In the genomic region with DNA sequence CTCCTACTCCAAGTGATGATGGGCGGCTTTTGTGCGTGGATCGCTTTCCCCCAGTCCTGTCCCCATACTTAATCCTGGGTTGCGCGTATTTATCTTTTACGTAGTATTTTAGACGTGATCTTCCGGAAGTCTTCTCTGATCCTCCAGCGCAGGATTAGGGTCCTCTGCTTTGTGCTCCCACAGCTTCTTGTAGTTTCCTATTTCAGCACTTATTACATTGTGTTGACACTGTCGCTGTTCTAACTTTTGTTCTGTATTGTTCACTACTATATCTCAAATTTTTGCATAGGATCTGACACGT, we compare ENCODE assay signal across 8 cellular contexts. TPM values are rescaled to one million over a fixed set of nuclear protein-coding genes. Genes with fewer than 3 reads are reported as not detected.
DNase-seq lines count a peak whose midpoint lies in the region; ATAC-seq and TF ChIP-seq lines count a peak whose summit lies in the region.

No MANE protein-coding gene starts in this region.

- no peak for TF ChIP-seq POLR2A in esophagus muscularis mucosa (IDR thresholded peaks at IDR 0.05; ENCODE audit: low read depth)

- H3K4me1 ChIP-seq in PC-9 (replicated peaks; ENCODE audit: insufficient read depth) = peaks cover 14% of the 10 kb centered on the region
- H3K4me1 ChIP-seq in esophagus muscularis mucosa = peaks cover 19 to 41% (median 37%) of the 10 kb centered on the region in 4 donors

- CTCF ChIA-PET in PC-9 (lab: Charles Lee) = interaction anchor here (0.5 to 0.6 kb wide), 2 partner anchors 11 to 343 kb away, joined by 3 read pairs; no protein-coding TSS in a partner anchor

- POLR2A ChIA-PET in PC-9 (lab: Charles Lee; ENCODE audit: unreplicated experiment) = interaction anchor here (0.6 to 1.1 kb wide), 15 partner anchors 16 to 873 kb away, joined by 3 to 10 read pairs (median 3); a partner anchor contains a TSS

- H3K27me3 ChIP-seq in PC-9 (ENCODE audit: insufficient read depth, low read depth) (no peaks in the 10 kb centered on the region), esophagus muscularis mucosa (no peaks in the 10 kb centered on the region)

- H3K4me3 ChIP-seq in GM12875 (ENCODE audit: low read depth, low read length) (peak overlapping the region; percentile 68), PC-9 (peak overlapping the region; percentile 84), esophagus muscularis mucosa (peak overlapping the region; percentile 77 to 94 (median 89)), retinal pigment epithelial cell (ENCODE audit: low read length) (peak overlapping the region; percentile 96)

- H3F3A ChIP-seq in PC-9 (ENCODE audit: insufficient read depth, low read depth) = peaks cover 6% of the 10 kb centered on the region; the same call in 1 of the 2 replicates

- H3K27ac ChIP-seq in PC-9 (no peak overlapping the region; the same call in 1 of the 2 replicates), esophagus muscularis mucosa (replicated peaks in 1 of 4) (peak overlapping the region; percentile 83 to 87 (median 86))

- no TSS peak for BruUV-seq in PC-9 (replicated peaks; lab: Mats Ljungman, UMichigan)

- TF ChIP-seq EP300 in esophagus muscularis mucosa (IDR thresholded peaks at IDR 0.05) = no peak

- intact Hi-C loops in PC-9 (cut with micrococcal nuclease; ENCODE audit: unreplicated experiment) = no loop called here
- intact Hi-C loops in esophagus muscularis mucosa (cut with DNase I) = loop anchor here (5.0 kb wide), 1 partner anchor 246 kb away; a partner anchor contains a TSS

- H3K9me3 ChIP-seq in PC-9 (ENCODE audit: insufficient read depth, low read depth) (no peaks in the 10 kb centered on the region), esophagus muscularis mucosa (no peaks in the 10 kb centered on the region)

- DNase-seq in PC-9 (no peak), esophagus muscularis mucosa (ENCODE audit: extremely low spot score) (no peak), retinal pigment epithelial cell (ENCODE audit: low read depth) (no peak), T1000 (lab: John Stamatoyannopoulos, UW) (no peak), NCI-H1694 (lab: John Stamatoyannopoulos, UW) (no peak), COLO829 (ENCODE audit: low spot score) (no peak)

- H4K20me1 ChIP-seq in PC-9 (ENCODE audit: insufficient read depth) = peaks cover 5% of the 10 kb centered on the region; the same call in 1 of the 2 replicates

- 1% methylated on average over 11 of the region's 11 CpGs for WGBS in esophagus muscularis mucosa

- no peaks in the 10 kb centered on the region for H3K9me2 ChIP-seq in PC-9 (ENCODE audit: insufficient read depth)

- TF ChIP-seq CTCF in GM12875 (IDR thresholded peaks at IDR 0.05; ENCODE audit: borderline replicate concordance, insufficient read depth, low read depth, low read length) (no peak), PC-9 (conservative IDR thresholded peaks at IDR 0.05) (no peak), esophagus muscularis mucosa (IDR thresholded peaks at IDR 0.05) (no peak), retinal pigment epithelial cell (conservative IDR thresholded peaks at IDR 0.05; ENCODE audit: low read depth, low read length) (no peak)

- peaks cover 46% of the 10 kb centered on the region for H3K79me2 ChIP-seq in PC-9 (ENCODE audit: low read depth)

- no peak for ATAC-seq in HG02678 (IDR thresholded peaks at IDR 0.05; ENCODE audit: unreplicated experiment)

- peak overlapping the region; percentile 84 for H2AFZ ChIP-seq in PC-9

- peaks cover 35% of the 10 kb centered on the region for H3K36me3 ChIP-seq in PC-9 (ENCODE audit: low read depth)
- peaks cover 52 to 72% (median 65%) of the 10 kb centered on the region in 4 donors for H3K36me3 ChIP-seq in esophagus muscularis mucosa

- H3K4me2 ChIP-seq in PC-9 = peak overlapping the region; percentile 96

RNA-seq across cellular contexts. Expression of a gene that starts 0.5 kb away (rescaled TPM):
- total RNA-seq in PC-9 (2021) (74.2 and 86.7 TPM in 2 replicates), esophagus muscularis mucosa (100 to 1,000 TPM in 3 of 4 donors, 10 to 100 TPM in 1; 98.7 to 159 (median 148) TPM)

RNA-seq across cellular contexts. Expression of a gene that starts 0.7 kb away (rescaled TPM):
- 69.7 and 72.7 TPM in 2 replicates for total RNA-seq in PC-9 (2021)
- 10 to 100 TPM; 52.3 to 63.3 (median 57.4) TPM for total RNA-seq in esophagus muscularis mucosa

RNA-seq across cellular contexts. Expression of a gene that starts 8.8 kb away (rescaled TPM):
- total RNA-seq in PC-9 (2021) (12.1 and 25.2 TPM in 2 replicates), esophagus muscularis mucosa (10 to 100 TPM; 14.0 to 41.4 (median 22.2) TPM)

RNA-seq across cellular contexts. Expression of a gene that starts 15.1 kb away (rescaled TPM):
- total RNA-seq in PC-9 (2021) = 0.35 and 0.81 TPM in 2 replicates
- total RNA-seq in esophagus muscularis mucosa = 100 to 1,000 TPM in 1 of 4 donors, 10 to 100 TPM in 3; 34.9 to 125 (median 56.1) TPM

RNA-seq across cellular contexts. Expression of a gene that starts 16.6 kb away (rescaled TPM):
- 37.9 and 39.2 TPM in 2 replicates for total RNA-seq in PC-9 (2021)
- 10 to 100 TPM; 17.7 to 23.8 (median 20.6) TPM for total RNA-seq in esophagus muscularis mucosa
